ENCODE assay signal across 2 cellular contexts in the genomic region with DNA sequence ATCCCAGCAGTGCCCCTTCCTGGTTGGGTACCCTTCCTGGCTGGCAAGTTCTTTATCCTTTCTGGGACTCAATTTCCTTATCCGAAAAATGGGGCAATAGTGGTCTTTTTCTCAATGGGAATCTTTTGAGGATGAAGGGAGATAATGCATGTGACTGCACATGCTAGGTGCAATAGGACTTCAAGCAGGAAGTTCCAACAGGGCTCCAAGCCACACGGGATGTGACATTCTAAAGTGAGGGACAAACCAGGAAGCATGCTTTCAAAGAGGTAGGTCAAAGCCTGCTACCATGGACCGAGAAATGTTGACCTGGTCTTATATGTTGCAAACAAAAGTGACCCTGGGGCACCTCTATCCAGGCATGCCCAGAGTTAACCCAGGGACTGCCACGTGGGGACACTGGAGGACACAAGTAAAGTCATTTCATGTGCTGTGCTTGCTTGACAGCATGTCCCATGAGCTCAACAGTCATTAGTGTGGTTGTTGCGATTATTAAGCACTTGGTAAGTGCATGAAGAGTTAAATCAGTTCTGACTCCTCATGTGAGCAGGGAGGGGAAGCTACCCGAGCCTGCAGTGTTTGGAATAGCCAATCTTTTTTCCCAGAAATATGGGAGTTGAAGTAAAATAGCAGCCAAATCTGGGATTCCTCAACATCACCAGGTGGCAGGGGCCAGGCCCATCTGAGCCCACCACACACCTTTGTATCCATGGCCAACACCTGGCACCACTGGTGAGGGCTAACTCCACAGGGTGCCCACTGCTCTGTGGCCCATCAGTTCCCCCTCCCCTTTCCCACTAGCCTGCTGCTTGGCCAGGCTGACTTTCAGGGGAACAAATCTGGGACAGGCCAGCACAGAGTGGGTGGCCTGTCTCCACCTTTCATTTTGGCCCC.
TF ChIP-seq lines count a peak whose summit lies in the region.

No MANE protein-coding gene starts in this region.

TF ChIP-seq in SK-N-SH, 30 proteins besides CTCF, POLR2A, EP300 and RAD21 (continued from another document):
- TF ChIP-seq, protein P1, sequence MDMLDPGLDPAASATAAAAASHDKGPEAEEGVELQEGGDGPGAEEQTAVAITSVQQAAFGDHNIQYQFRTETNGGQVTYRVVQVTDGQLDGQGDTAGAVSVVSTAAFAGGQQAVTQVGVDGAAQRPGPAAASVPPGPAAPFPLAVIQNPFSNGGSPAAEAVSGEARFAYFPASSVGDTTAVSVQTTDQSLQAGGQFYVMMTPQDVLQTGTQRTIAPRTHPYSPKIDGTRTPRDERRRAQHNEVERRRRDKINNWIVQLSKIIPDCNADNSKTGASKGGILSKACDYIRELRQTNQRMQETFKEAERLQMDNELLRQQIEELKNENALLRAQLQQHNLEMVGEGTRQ (IDR thresholded peaks at IDR 0.05; ENCODE audit: borderline replicate concordance, low read depth, low read length) = no peak
- TF ChIP-seq RFX5 (IDR thresholded peaks at IDR 0.05; ENCODE audit: low read length) = no peak
- no peak for TF ChIP-seq TEAD4 (IDR thresholded peaks at IDR 0.05; ENCODE audit: borderline replicate concordance, insufficient read depth)
- TF ChIP-seq, protein P2, sequence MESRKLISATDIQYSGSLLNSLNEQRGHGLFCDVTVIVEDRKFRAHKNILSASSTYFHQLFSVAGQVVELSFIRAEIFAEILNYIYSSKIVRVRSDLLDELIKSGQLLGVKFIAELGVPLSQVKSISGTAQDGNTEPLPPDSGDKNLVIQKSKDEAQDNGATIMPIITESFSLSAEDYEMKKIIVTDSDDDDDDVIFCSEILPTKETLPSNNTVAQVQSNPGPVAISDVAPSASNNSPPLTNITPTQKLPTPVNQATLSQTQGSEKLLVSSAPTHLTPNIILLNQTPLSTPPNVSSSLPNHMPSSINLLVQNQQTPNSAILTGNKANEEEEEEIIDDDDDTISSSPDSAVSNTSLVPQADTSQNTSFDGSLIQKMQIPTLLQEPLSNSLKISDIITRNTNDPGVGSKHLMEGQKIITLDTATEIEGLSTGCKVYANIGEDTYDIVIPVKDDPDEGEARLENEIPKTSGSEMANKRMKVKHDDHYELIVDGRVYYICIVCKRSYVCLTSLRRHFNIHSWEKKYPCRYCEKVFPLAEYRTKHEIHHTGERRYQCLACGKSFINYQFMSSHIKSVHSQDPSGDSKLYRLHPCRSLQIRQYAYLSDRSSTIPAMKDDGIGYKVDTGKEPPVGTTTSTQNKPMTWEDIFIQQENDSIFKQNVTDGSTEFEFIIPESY (IDR thresholded peaks at IDR 0.05; ENCODE audit: borderline replicate concordance, low read depth) = no peak
- TF ChIP-seq, protein P3, sequence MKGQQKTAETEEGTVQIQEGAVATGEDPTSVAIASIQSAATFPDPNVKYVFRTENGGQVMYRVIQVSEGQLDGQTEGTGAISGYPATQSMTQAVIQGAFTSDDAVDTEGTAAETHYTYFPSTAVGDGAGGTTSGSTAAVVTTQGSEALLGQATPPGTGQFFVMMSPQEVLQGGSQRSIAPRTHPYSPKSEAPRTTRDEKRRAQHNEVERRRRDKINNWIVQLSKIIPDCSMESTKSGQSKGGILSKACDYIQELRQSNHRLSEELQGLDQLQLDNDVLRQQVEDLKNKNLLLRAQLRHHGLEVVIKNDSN (IDR thresholded peaks at IDR 0.05; ENCODE audit: borderline replicate concordance, low read depth) = no peak
- TF ChIP-seq POLR2AphosphoS5 (IDR thresholded peaks at IDR 0.05; ENCODE audit: low read depth, low read length) = no peak
- no peak for TF ChIP-seq TCF12 (IDR thresholded peaks at IDR 0.05)
- TF ChIP-seq, protein P4, sequence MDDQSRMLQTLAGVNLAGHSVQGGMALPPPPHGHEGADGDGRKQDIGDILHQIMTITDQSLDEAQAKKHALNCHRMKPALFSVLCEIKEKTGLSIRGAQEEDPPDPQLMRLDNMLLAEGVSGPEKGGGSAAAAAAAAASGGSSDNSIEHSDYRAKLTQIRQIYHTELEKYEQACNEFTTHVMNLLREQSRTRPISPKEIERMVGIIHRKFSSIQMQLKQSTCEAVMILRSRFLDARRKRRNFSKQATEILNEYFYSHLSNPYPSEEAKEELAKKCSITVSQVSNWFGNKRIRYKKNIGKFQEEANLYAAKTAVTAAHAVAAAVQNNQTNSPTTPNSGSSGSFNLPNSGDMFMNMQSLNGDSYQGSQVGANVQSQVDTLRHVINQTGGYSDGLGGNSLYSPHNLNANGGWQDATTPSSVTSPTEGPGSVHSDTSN (IDR thresholded peaks at IDR 0.05) = no peak
- no peak for TF ChIP-seq YY1 (IDR thresholded peaks at IDR 0.05; ENCODE audit: low read depth)
- TF ChIP-seq EZH2phosphoT487 (IDR thresholded peaks at IDR 0.05; ENCODE audit: borderline replicate concordance, low read depth) = no peak
- TF ChIP-seq MEF2A (IDR thresholded peaks at IDR 0.05; ENCODE audit: borderline replicate concordance, low read depth) = no peak
- no peak for TF ChIP-seq MXI1 (IDR thresholded peaks at IDR 0.05; ENCODE audit: low read depth, low read length)
- no peak for TF ChIP-seq RXRA (IDR thresholded peaks at IDR 0.05; ENCODE audit: borderline replicate concordance, low read depth)
- TF ChIP-seq FOXJ3 (CRISPR knock-in tag; IDR thresholded peaks at IDR 0.05) = no peak
- TF ChIP-seq TAF1 (IDR thresholded peaks at IDR 0.05; ENCODE audit: borderline replicate concordance, low read depth, low read length) = no peak

TF ChIP-seq in SK-N-SH treated with all-trans-retinoic acid at 6 μM for 48 hours, 23 proteins besides CTCF, POLR2A, EP300 and RAD21 (continued from another document):
- TF ChIP-seq, protein P5, sequence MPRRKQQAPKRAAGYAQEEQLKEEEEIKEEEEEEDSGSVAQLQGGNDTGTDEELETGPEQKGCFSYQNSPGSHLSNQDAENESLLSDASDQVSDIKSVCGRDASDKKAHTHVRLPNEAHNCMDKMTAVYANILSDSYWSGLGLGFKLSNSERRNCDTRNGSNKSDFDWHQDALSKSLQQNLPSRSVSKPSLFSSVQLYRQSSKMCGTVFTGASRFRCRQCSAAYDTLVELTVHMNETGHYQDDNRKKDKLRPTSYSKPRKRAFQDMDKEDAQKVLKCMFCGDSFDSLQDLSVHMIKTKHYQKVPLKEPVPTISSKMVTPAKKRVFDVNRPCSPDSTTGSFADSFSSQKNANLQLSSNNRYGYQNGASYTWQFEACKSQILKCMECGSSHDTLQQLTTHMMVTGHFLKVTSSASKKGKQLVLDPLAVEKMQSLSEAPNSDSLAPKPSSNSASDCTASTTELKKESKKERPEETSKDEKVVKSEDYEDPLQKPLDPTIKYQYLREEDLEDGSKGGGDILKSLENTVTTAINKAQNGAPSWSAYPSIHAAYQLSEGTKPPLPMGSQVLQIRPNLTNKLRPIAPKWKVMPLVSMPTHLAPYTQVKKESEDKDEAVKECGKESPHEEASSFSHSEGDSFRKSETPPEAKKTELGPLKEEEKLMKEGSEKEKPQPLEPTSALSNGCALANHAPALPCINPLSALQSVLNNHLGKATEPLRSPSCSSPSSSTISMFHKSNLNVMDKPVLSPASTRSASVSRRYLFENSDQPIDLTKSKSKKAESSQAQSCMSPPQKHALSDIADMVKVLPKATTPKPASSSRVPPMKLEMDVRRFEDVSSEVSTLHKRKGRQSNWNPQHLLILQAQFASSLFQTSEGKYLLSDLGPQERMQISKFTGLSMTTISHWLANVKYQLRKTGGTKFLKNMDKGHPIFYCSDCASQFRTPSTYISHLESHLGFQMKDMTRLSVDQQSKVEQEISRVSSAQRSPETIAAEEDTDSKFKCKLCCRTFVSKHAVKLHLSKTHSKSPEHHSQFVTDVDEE (CRISPR knock-in tag; IDR thresholded peaks at IDR 0.05) = no peak
- TF ChIP-seq ESRRG (CRISPR knock-in tag; IDR thresholded peaks at IDR 0.05) (no peak), RARB (CRISPR knock-in tag; IDR thresholded peaks at IDR 0.05) (no peak), TOX (CRISPR knock-in tag; IDR thresholded peaks at IDR 0.05; ENCODE audit: borderline replicate concordance) (no peak), CSDC2 (CRISPR knock-in tag; IDR thresholded peaks at IDR 0.05) (no peak), OSR1 (CRISPR knock-in tag; IDR thresholded peaks at IDR 0.05) (no peak), ZNF70 (CRISPR knock-in tag; IDR thresholded peaks at IDR 0.05) (no peak), SNAI2 (CRISPR knock-in tag; IDR thresholded peaks at IDR 0.05) (no peak), BACH2 (CRISPR knock-in tag; IDR thresholded peaks at IDR 0.05; ENCODE audit: borderline replicate concordance) (no peak), ZNF8 (CRISPR knock-in tag; IDR thresholded peaks at IDR 0.05) (no peak), ISL1 (CRISPR knock-in tag; IDR thresholded peaks at IDR 0.05) (no peak)
- TF ChIP-seq, protein P6, sequence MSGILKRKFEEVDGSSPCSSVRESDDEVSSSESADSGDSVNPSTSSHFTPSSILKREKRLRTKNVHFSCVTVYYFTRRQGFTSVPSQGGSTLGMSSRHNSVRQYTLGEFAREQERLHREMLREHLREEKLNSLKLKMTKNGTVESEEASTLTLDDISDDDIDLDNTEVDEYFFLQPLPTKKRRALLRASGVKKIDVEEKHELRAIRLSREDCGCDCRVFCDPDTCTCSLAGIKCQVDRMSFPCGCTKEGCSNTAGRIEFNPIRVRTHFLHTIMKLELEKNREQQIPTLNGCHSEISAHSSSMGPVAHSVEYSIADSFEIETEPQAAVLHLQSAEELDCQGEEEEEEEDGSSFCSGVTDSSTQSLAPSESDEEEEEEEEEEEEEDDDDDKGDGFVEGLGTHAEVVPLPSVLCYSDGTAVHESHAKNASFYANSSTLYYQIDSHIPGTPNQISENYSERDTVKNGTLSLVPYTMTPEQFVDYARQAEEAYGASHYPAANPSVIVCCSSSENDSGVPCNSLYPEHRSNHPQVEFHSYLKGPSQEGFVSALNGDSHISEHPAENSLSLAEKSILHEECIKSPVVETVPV (CRISPR knock-in tag; IDR thresholded peaks at IDR 0.05) = no peak
- TF ChIP-seq, protein P7, sequence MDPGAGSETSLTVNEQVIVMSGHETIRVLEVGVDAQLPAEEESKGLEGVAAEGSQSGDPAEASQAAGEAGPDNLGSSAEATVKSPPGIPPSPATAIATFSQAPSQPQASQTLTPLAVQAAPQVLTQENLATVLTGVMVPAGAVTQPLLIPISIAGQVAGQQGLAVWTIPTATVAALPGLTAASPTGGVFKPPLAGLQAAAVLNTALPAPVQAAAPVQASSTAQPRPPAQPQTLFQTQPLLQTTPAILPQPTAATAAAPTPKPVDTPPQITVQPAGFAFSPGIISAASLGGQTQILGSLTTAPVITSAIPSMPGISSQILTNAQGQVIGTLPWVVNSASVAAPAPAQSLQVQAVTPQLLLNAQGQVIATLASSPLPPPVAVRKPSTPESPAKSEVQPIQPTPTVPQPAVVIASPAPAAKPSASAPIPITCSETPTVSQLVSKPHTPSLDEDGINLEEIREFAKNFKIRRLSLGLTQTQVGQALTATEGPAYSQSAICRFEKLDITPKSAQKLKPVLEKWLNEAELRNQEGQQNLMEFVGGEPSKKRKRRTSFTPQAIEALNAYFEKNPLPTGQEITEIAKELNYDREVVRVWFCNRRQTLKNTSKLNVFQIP (CRISPR knock-in tag; IDR thresholded peaks at IDR 0.05; ENCODE audit: borderline replicate concordance, low read depth) = no peak
- TF ChIP-seq, protein P8, sequence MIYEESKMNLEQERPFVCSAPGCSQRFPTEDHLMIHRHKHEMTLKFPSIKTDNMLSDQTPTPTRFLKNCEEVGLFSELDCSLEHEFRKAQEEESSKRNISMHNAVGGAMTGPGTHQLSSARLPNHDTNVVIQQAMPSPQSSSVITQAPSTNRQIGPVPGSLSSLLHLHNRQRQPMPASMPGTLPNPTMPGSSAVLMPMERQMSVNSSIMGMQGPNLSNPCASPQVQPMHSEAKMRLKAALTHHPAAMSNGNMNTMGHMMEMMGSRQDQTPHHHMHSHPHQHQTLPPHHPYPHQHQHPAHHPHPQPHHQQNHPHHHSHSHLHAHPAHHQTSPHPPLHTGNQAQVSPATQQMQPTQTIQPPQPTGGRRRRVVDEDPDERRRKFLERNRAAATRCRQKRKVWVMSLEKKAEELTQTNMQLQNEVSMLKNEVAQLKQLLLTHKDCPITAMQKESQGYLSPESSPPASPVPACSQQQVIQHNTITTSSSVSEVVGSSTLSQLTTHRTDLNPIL (CRISPR knock-in tag; IDR thresholded peaks at IDR 0.05; ENCODE audit: low read depth) = no peak
TF ChIP-seq in SK-N-SH treated with all-trans-retinoic acid at 6 μM for 48 hours: peak in this region for 0.
